In genomic region chr4:93451954-93452353, GRCh38 we compare ENCODE assay signal across 27 cellular contexts.
"Had no signal": no experiment of that assay in that cellular context is flagged by ENCODE, and none has a peak within 500 bp of the region (broad histone marks: within the 10 kb centered on the region; RNA-seq: fewer than 3 reads in every experiment).

No MANE protein-coding gene starts in this region.

- H3K4me1 ChIP-seq: stomach, suprapubic skin, testis, thyroid gland, tibial artery, tibial nerve, transverse colon, upper lobe of left lung, upper lobe of right lung, uterus, vagina had no signal

- H3K9me3 ChIP-seq: stomach, suprapubic skin, testis, thoracic aorta, thyroid gland, tibial artery, tibial nerve, transverse colon, upper lobe of left lung, upper lobe of right lung, uterus, vagina had no signal

- ATAC-seq: stimulated activated effector memory CD8-positive, alpha-beta T cell treated with anti-CD3 and anti-CD28 coated beads, Interleukin-12 subunit alpha, Interleukin-12 subunit beta, amount 100 ng/mL, for 72 hours; stimulated activated memory B cell treated with anti-CD40 and anti-IgM and Interleukin-4, amounts not matched to agents 10 μg/mL and 1 μg/mL and 100 μg/mL, for 72 hours; stimulated activated naive B cell treated with anti-CD40 and anti-IgM and Interleukin-4, amounts not matched to agents 10 μg/mL and 1 μg/mL and 100 μg/mL, for 72 hours; stimulated activated naive CD8-positive, alpha-beta T cell treated with anti-CD3 and anti-CD28 coated beads, Interleukin-15, amount 100 ng/mL, for 72 hours; stimulated activated naive CD8-positive, alpha-beta T cell treated with anti-CD3 and anti-CD28 coated beads, Interleukin-15, Interleukin-2, amounts not matched to agents 100 U/mL and 50 U/mL, for 24 hours; upper lobe of right lung had no signal

- FAIRE-seq: urothelium cell line had no signal

- H3K27ac ChIP-seq: stomach, suprapubic skin, testis, thoracic aorta, thyroid gland, tibial artery, tibial nerve, transverse colon, upper lobe of left lung, upper lobe of right lung, uterus, vagina had no signal

- H3K36me3 ChIP-seq: stomach, suprapubic skin, thoracic aorta, thyroid gland, tibial artery, tibial nerve, transverse colon, upper lobe of left lung, upper lobe of right lung, uterus, vagina had no signal

- H3K4me3 ChIP-seq: stomach, suprapubic skin, testis, thoracic aorta, thyroid gland, tibial artery, tibial nerve, transverse colon, upper lobe of left lung, upper lobe of right lung, uterus, vagina had no signal

- H3K27me3 ChIP-seq: stomach, suprapubic skin, testis, thyroid gland, tibial artery, tibial nerve, transverse colon, upper lobe of left lung, upper lobe of right lung, uterus, vagina had no signal

- DNase-seq: stimulated activated CD4-positive, alpha-beta T cell treated with anti-CD3 and anti-CD28 coated beads, Interleukin-2, amount 100 ng/mL, for 48 hours; stimulated activated CD4-positive, alpha-beta T cell treated with anti-CD3 and anti-CD28 coated beads, Interleukin-4, amount 100 ng/mL, for 1 hour; stimulated activated CD4-positive, alpha-beta T cell treated with anti-CD3 and anti-CD28 coated beads, Interleukin-4, amount 100 ng/mL, for 24 hours; stimulated activated CD4-positive, alpha-beta T cell treated with anti-CD3 and anti-CD28 coated beads, Interleukin-4, amount 100 ng/mL, for 4 hours; stimulated activated CD8-positive, alpha-beta memory T cell treated with anti-CD3 and anti-CD28 coated beads, Interleukin-4, amount 100 ng/mL, for 48 hours; stimulated activated naive B cell treated with anti-CD40 and anti-IgM and Interleukin-4, amounts not matched to agents 10 μg/mL and 1 μg/mL and 100 μg/mL, for 72 hours; stimulated activated naive CD4-positive, alpha-beta T cell; stimulated activated naive CD4-positive, alpha-beta T cell treated with Interleukin-2 at 50 U/mL for 16 hours; stimulated activated naive CD8-positive, alpha-beta T cell treated with anti-CD3 and anti-CD28 coated beads, Interleukin-15, amount 100 ng/mL, for 72 hours; stimulated activated naive CD8-positive, alpha-beta T cell treated with anti-CD3 and anti-CD28 coated beads, Interleukin-15, Interleukin-2, amounts not matched to agents 100 U/mL and 50 U/mL, for 24 hours; stomach; substantia nigra; testis; thyroid gland; tibial artery; transverse colon; trophoblast cell; upper lobe of left lung; upper lobe of right lung; uterus had no signal
